In genomic region chr2:112665113-112665780, GRCh38 we compare ENCODE assay signal across 17 cellular contexts. TPM values are rescaled to one million over a fixed set of nuclear protein-coding genes. Genes with fewer than 3 reads are reported as not detected.
DNase-seq lines count a peak whose midpoint lies in the region; ATAC-seq and TF ChIP-seq lines count a peak whose summit lies in the region.
"Had no signal": no experiment of that assay in that cellular context is flagged by ENCODE, and none has a peak within 500 bp of the region (broad histone marks: within the 10 kb centered on the region; RNA-seq: fewer than 3 reads in every experiment).

No MANE protein-coding gene starts in this region.

- peaks cover 12% of the 10 kb centered on the region for H3K4me1 Mint-ChIP-seq in activated naive CD4-positive, alpha-beta T cell treated with anti-CD3 and anti-CD28 coated beads, Interleukin-2, amount 10 ng/mL, durations not matched to agents 7 days and 5 days
- H3K4me1 Mint-ChIP-seq in activated naive CD4-positive, alpha-beta T cell treated with anti-CD3 and anti-CD28 coated beads for 36 hours (ENCODE audit: low read depth) = peaks cover 7% of the 10 kb centered on the region
- H3K4me1 Mint-ChIP-seq in activated T-helper 2 cell treated with anti-CD3 and anti-CD28 coated beads, Interferon-gamma antibody, Interleukin-2, Interleukin-4, amounts not matched to agents 10 μg/mL and 5 μg/mL and 100 μg/mL, durations not matched to agents 14 hours and 24 hours and 36 hours (ENCODE audit: low read depth) = peaks cover 25% of the 10 kb centered on the region
- H3K4me1 Mint-ChIP-seq in activated CD8-positive, alpha-beta T cell treated with anti-CD3 and anti-CD28 coated beads for 36 hours (ENCODE audit: low read depth) = peaks cover 7% of the 10 kb centered on the region
- H3K4me1 Mint-ChIP-seq: activated B cell treated with CpG ODN at 0.5 μM for 24 hours had no signal

- WGBS in prostate gland = 36% methylated on average over 8 of the region's 8 CpGs

- H3K27ac ChIP-seq in prostate gland = peak overlapping the region; percentile 32 to 36
- H3K27ac ChIP-seq: body of pancreas, vagina had no signal

- no peak for DNase-seq in activated naive CD4-positive, alpha-beta T cell treated with anti-CD3 and anti-CD28 coated beads, Interleukin-2, amount 10 ng/mL, durations not matched to agents 7 days and 5 days
- DNase-seq in activated naive CD4-positive, alpha-beta T cell treated with anti-CD3 and anti-CD28 coated beads for 36 hours = no peak
- peak; percentile 5 for DNase-seq in NCI-H69 (lab: John Stamatoyannopoulos, UW)
- DNase-seq in activated T-helper 2 cell treated with anti-CD3 and anti-CD28 coated beads, Interferon-gamma antibody, Interleukin-2, Interleukin-4, amounts not matched to agents 10 μg/mL and 5 μg/mL and 100 μg/mL, durations not matched to agents 14 hours and 24 hours and 36 hours (ENCODE audit: low spot score) = no peak
- peak; percentile 33 for DNase-seq in prostate gland (ENCODE audit: low spot score)
- no peak for DNase-seq in activated CD4-positive, CD25-positive, alpha-beta regulatory T cell (lab: John Stamatoyannopoulos, UW)
- no peak for DNase-seq in activated CD8-positive, alpha-beta T cell treated with anti-CD3 and anti-CD28 coated beads for 36 hours
- DNase-seq in AG08396 (ENCODE audit: low spot score) = no peak
- DNase-seq: activated B cell treated with CpG ODN at 0.5 μM for 24 hours; body of pancreas; kidney; NCI-H1105; NCI-H524; retina; stimulated activated CD4-positive, alpha-beta T cell treated with anti-CD3 and anti-CD28 coated beads, Interleukin-4, amount 100 ng/mL, for 24 hours; stimulated activated naive B cell treated with anti-CD40 and anti-IgM and Interleukin-4, amounts not matched to agents 10 μg/mL and 1 μg/mL and 100 μg/mL, for 72 hours had no signal

- no peak for TF ChIP-seq CTCF in prostate gland (IDR thresholded peaks at IDR 0.05)
- no peak for TF ChIP-seq CTCF in activated CD8-positive, alpha-beta T cell treated with anti-CD3 and anti-CD28 coated beads for 36 hours (IDR thresholded peaks at IDR 0.05)

- no peaks in the 10 kb centered on the region for H3K27me3 ChIP-seq in prostate gland (replicated peaks; ENCODE audit: insufficient read depth)
- H3K27me3 ChIP-seq: body of pancreas, vagina had no signal

- peaks cover 46% of the 10 kb centered on the region for H3K36me3 Mint-ChIP-seq in activated naive CD4-positive, alpha-beta T cell treated with anti-CD3 and anti-CD28 coated beads, Interleukin-2, amount 10 ng/mL, durations not matched to agents 7 days and 5 days
- H3K36me3 Mint-ChIP-seq in activated naive CD4-positive, alpha-beta T cell treated with anti-CD3 and anti-CD28 coated beads for 36 hours (ENCODE audit: low read depth) = peaks cover 35% of the 10 kb centered on the region
- peaks cover 61% of the 10 kb centered on the region for H3K36me3 Mint-ChIP-seq in activated T-helper 2 cell treated with anti-CD3 and anti-CD28 coated beads, Interferon-gamma antibody, Interleukin-2, Interleukin-4, amounts not matched to agents 10 μg/mL and 5 μg/mL and 100 μg/mL, durations not matched to agents 14 hours and 24 hours and 36 hours (ENCODE audit: low read depth)
- H3K36me3 Mint-ChIP-seq in activated CD8-positive, alpha-beta T cell treated with anti-CD3 and anti-CD28 coated beads for 36 hours (ENCODE audit: low read depth) = peaks cover 40% of the 10 kb centered on the region

- no peak for ATAC-seq in activated CD8-positive, alpha-beta T cell treated with anti-CD3 and anti-CD28 coated beads for 36 hours
- ATAC-seq: body of pancreas had no signal

- no peak overlapping the region for H3K4me3 ChIP-seq in prostate gland
- H3K4me3 ChIP-seq: body of pancreas, vagina had no signal

- H3K4me3 Mint-ChIP-seq in activated naive CD4-positive, alpha-beta T cell treated with anti-CD3 and anti-CD28 coated beads, Interleukin-2, amount 10 ng/mL, durations not matched to agents 7 days and 5 days = no peak overlapping the region
- no peak overlapping the region for H3K4me3 Mint-ChIP-seq in activated naive CD4-positive, alpha-beta T cell treated with anti-CD3 and anti-CD28 coated beads for 36 hours
- H3K4me3 Mint-ChIP-seq in activated T-helper 2 cell treated with anti-CD3 and anti-CD28 coated beads, Interferon-gamma antibody, Interleukin-2, Interleukin-4, amounts not matched to agents 10 μg/mL and 5 μg/mL and 100 μg/mL, durations not matched to agents 14 hours and 24 hours and 36 hours (ENCODE audit: low read depth) = no peak overlapping the region
- no peak overlapping the region for H3K4me3 Mint-ChIP-seq in activated CD8-positive, alpha-beta T cell treated with anti-CD3 and anti-CD28 coated beads for 36 hours
- H3K4me3 Mint-ChIP-seq: activated B cell treated with CpG ODN at 0.5 μM for 24 hours; stimulated activated naive B cell treated with anti-CD40 and anti-IgM and Interleukin-4, amounts not matched to agents 10 μg/mL and 1 μg/mL and 100 μg/mL, for 72 hours had no signal

- POLR2A ChIA-PET in activated CD8-positive, alpha-beta T cell treated with anti-CD3 and anti-CD28 coated beads for 36 hours (lab: Charles Lee) = interaction anchor here (1.5 to 6.8 kb wide), 4 partner anchors 9 to 107 kb away, joined by 3 to 27 read pairs (median 12); partner anchors contain the start of gene SLC20A1

- TF ChIP-seq POLR2A in prostate gland (IDR thresholded peaks at IDR 0.05) = no peak

- intact Hi-C loops in activated naive CD4-positive, alpha-beta T cell treated with anti-CD3 and anti-CD28 coated beads for 36 hours (cut with micrococcal nuclease) = no loop called here
- intact Hi-C loops in activated T-helper 2 cell treated with anti-CD3 and anti-CD28 coated beads, Interferon-gamma antibody, Interleukin-2, Interleukin-4, amounts not matched to agents 10 μg/mL and 5 μg/mL and 100 μg/mL, durations not matched to agents 14 hours and 24 hours and 36 hours (cut with micrococcal nuclease) = no loop called here
- intact Hi-C loops in prostate gland (cut with DNase I) = no loop called here
- intact Hi-C loops in activated CD8-positive, alpha-beta T cell treated with anti-CD3 and anti-CD28 coated beads for 36 hours (cut with micrococcal nuclease) = no loop called here

- no peaks in the 10 kb centered on the region for H3K9me3 Mint-ChIP-seq in activated naive CD4-positive, alpha-beta T cell treated with anti-CD3 and anti-CD28 coated beads, Interleukin-2, amount 10 ng/mL, durations not matched to agents 7 days and 5 days
- H3K9me3 Mint-ChIP-seq in activated naive CD4-positive, alpha-beta T cell treated with anti-CD3 and anti-CD28 coated beads for 36 hours = no peaks in the 10 kb centered on the region
- H3K9me3 Mint-ChIP-seq in activated T-helper 2 cell treated with anti-CD3 and anti-CD28 coated beads, Interferon-gamma antibody, Interleukin-2, Interleukin-4, amounts not matched to agents 10 μg/mL and 5 μg/mL and 100 μg/mL, durations not matched to agents 14 hours and 24 hours and 36 hours = no peaks in the 10 kb centered on the region
- H3K9me3 Mint-ChIP-seq in activated CD8-positive, alpha-beta T cell treated with anti-CD3 and anti-CD28 coated beads for 36 hours = no peaks in the 10 kb centered on the region
- H3K9me3 Mint-ChIP-seq: activated B cell treated with CpG ODN at 0.5 μM for 24 hours; stimulated activated naive B cell treated with anti-CD40 and anti-IgM and Interleukin-4, amounts not matched to agents 10 μg/mL and 1 μg/mL and 100 μg/mL, for 72 hours had no signal

- CTCF ChIA-PET in activated naive CD4-positive, alpha-beta T cell treated with anti-CD3 and anti-CD28 coated beads, Interleukin-2, amount 10 ng/mL, durations not matched to agents 7 days and 5 days (lab: Charles Lee) = interaction anchor here (0.8 to 2.0 kb wide), 8 partner anchors 10 to 65 kb away, joined by 3 to 10 read pairs (median 4); no protein-coding TSS in a partner anchor
- CTCF ChIA-PET in activated naive CD4-positive, alpha-beta T cell treated with anti-CD3 and anti-CD28 coated beads for 36 hours (lab: Charles Lee) = interaction anchor here (0.8 to 3.7 kb wide), 4 partner anchors 10 to 39 kb away, joined by 3 to 13 read pairs (median 4); no protein-coding TSS in a partner anchor
- CTCF ChIA-PET in activated CD8-positive, alpha-beta T cell treated with anti-CD3 and anti-CD28 coated beads for 36 hours (lab: Charles Lee) = interaction anchor here (3.3 kb wide), 1 partner anchor 39 kb away, joined by 15 read pairs; no protein-coding TSS in a partner anchor

- no peaks in the 10 kb centered on the region for H3K27me3 Mint-ChIP-seq in activated naive CD4-positive, alpha-beta T cell treated with anti-CD3 and anti-CD28 coated beads, Interleukin-2, amount 10 ng/mL, durations not matched to agents 7 days and 5 days
- no peaks in the 10 kb centered on the region for H3K27me3 Mint-ChIP-seq in activated naive CD4-positive, alpha-beta T cell treated with anti-CD3 and anti-CD28 coated beads for 36 hours (ENCODE audit: low read depth)
- no peaks in the 10 kb centered on the region for H3K27me3 Mint-ChIP-seq in activated T-helper 2 cell treated with anti-CD3 and anti-CD28 coated beads, Interferon-gamma antibody, Interleukin-2, Interleukin-4, amounts not matched to agents 10 μg/mL and 5 μg/mL and 100 μg/mL, durations not matched to agents 14 hours and 24 hours and 36 hours (ENCODE audit: low read depth)
- H3K27me3 Mint-ChIP-seq in activated CD8-positive, alpha-beta T cell treated with anti-CD3 and anti-CD28 coated beads for 36 hours = no peaks in the 10 kb centered on the region
- H3K27me3 Mint-ChIP-seq: activated B cell treated with CpG ODN at 0.5 μM for 24 hours; stimulated activated naive B cell treated with anti-CD40 and anti-IgM and Interleukin-4, amounts not matched to agents 10 μg/mL and 1 μg/mL and 100 μg/mL, for 72 hours had no signal

- peak overlapping the region; percentile 42 for H3K27ac Mint-ChIP-seq in activated naive CD4-positive, alpha-beta T cell treated with anti-CD3 and anti-CD28 coated beads, Interleukin-2, amount 10 ng/mL, durations not matched to agents 7 days and 5 days
- no peak overlapping the region for H3K27ac Mint-ChIP-seq in activated naive CD4-positive, alpha-beta T cell treated with anti-CD3 and anti-CD28 coated beads for 36 hours
- H3K27ac Mint-ChIP-seq in activated T-helper 2 cell treated with anti-CD3 and anti-CD28 coated beads, Interferon-gamma antibody, Interleukin-2, Interleukin-4, amounts not matched to agents 10 μg/mL and 5 μg/mL and 100 μg/mL, durations not matched to agents 14 hours and 24 hours and 36 hours = peak overlapping the region; percentile 42
- no peak overlapping the region for H3K27ac Mint-ChIP-seq in activated CD8-positive, alpha-beta T cell treated with anti-CD3 and anti-CD28 coated beads for 36 hours
- H3K27ac Mint-ChIP-seq: activated B cell treated with CpG ODN at 0.5 μM for 24 hours had no signal

- H3K36me3 ChIP-seq in prostate gland = no peaks in the 10 kb centered on the region

- H3K9me3 ChIP-seq in prostate gland = no peaks in the 10 kb centered on the region
- H3K9me3 ChIP-seq: body of pancreas, vagina had no signal

- H3K4me1 ChIP-seq in prostate gland (replicated peaks) = no peaks in the 10 kb centered on the region

RNA-seq across cellular contexts. Expression of gene SLC20A1, which starts 19.5 kb away (rescaled TPM):
- 10 to 100 TPM; 73.1 to 73.5 TPM for total RNA-seq in activated naive CD4-positive, alpha-beta T cell treated with anti-CD3 and anti-CD28 coated beads for 36 hours
- total RNA-seq in activated T-helper 2 cell treated with anti-CD3 and anti-CD28 coated beads, Interferon-gamma antibody, Interleukin-2, Interleukin-4, amounts not matched to agents 10 μg/mL and 5 μg/mL and 100 μg/mL, durations not matched to agents 14 hours and 24 hours and 36 hours = 128 TPM in 2 replicates
- 10 to 100 TPM; 10.7 to 34.1 TPM for total RNA-seq in prostate gland
- total RNA-seq in activated CD8-positive, alpha-beta T cell treated with anti-CD3 and anti-CD28 coated beads for 36 hours = 10 to 100 TPM; 52.7 to 52.8 TPM

RNA-seq across cellular contexts. Expression of gene NT5DC4, which starts 55.6 kb away (rescaled TPM):
- not detected for total RNA-seq in activated naive CD4-positive, alpha-beta T cell treated with anti-CD3 and anti-CD28 coated beads for 36 hours
- total RNA-seq in activated T-helper 2 cell treated with anti-CD3 and anti-CD28 coated beads, Interferon-gamma antibody, Interleukin-2, Interleukin-4, amounts not matched to agents 10 μg/mL and 5 μg/mL and 100 μg/mL, durations not matched to agents 14 hours and 24 hours and 36 hours = not detected in 2 replicates
- total RNA-seq in prostate gland = under 1 TPM in 1 of 2 donors, not detected in 1; 0.23 TPM
- not detected for total RNA-seq in activated CD8-positive, alpha-beta T cell treated with anti-CD3 and anti-CD28 coated beads for 36 hours
- total RNA-seq: body of pancreas, kidney, vagina had no signal

Comparison
In these comparisons a context has a peak if more than half of its experiments do, and no peak if none do; other contexts are left out.
1. H3K27ac Mint-ChIP-seq: peak in activated naive CD4-positive, alpha-beta T cell treated with anti-CD3 and anti-CD28 coated beads, Interleukin-2, amount 10 ng/mL, durations not matched to agents 7 days and 5 days (single experiment) and activated T-helper 2 cell treated with anti-CD3 and anti-CD28 coated beads, Interferon-gamma antibody, Interleukin-2, Interleukin-4, amounts not matched to agents 10 μg/mL and 5 μg/mL and 100 μg/mL, durations not matched to agents 14 hours and 24 hours and 36 hours (single experiment); none in activated naive CD4-positive, alpha-beta T cell treated with anti-CD3 and anti-CD28 coated beads for 36 hours (single experiment) and activated CD8-positive, alpha-beta T cell treated with anti-CD3 and anti-CD28 coated beads for 36 hours (single experiment).
2. DNase-seq: peak in NCI-H69 (single experiment) and prostate gland (single experiment); none in activated naive CD4-positive, alpha-beta T cell treated with anti-CD3 and anti-CD28 coated beads, Interleukin-2, amount 10 ng/mL, durations not matched to agents 7 days and 5 days (single experiment), activated naive CD4-positive, alpha-beta T cell treated with anti-CD3 and anti-CD28 coated beads for 36 hours (single experiment), activated T-helper 2 cell treated with anti-CD3 and anti-CD28 coated beads, Interferon-gamma antibody, Interleukin-2, Interleukin-4, amounts not matched to agents 10 μg/mL and 5 μg/mL and 100 μg/mL, durations not matched to agents 14 hours and 24 hours and 36 hours (single experiment), activated CD4-positive, CD25-positive, alpha-beta regulatory T cell (0 of 4), activated CD8-positive, alpha-beta T cell treated with anti-CD3 and anti-CD28 coated beads for 36 hours (single experiment) and AG08396 (single experiment).